1 cellular context compared by ENCODE assay signal in the genomic region with DNA sequence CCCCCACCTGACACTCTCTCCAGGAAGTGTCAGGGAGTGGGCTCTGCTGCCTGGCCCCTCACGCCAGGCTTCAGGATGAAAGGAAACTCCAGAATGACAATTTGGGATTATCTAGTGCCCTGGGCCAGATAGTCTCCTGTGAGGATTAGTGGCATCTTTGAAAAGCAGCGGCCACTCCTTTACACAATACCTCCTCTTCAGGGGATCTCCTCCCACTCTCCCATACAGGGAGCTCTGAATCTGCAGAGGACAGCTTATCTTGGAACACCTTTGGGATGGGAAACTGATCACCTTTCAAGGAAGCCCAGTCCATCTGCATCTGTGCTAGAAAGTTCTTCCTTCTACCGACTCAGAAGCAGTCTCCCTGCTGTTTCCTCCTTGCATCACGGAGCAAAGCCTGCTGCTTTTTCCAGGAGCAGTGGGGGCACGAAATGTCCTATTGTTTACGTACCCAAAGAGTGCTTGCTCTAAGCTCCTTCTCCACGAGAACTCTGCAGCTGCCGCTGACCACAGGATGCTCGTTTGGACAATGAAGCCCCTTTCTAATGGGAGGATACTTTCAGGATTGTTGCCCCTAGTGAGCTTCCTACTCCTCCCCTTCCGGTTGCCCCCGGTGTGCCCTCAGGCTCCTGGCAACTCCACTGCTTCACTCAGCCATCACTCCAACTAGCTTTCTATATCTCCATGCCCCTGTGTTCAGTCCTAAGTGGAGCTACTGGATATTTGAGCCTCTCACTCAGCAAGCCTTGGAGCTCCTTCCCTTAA.
TF ChIP-seq lines count a peak whose summit lies in the region.

No MANE protein-coding gene starts in this region.

TF ChIP-seq in endothelial cell of umbilical vein, 7 proteins besides CTCF, POLR2A, EP300 and RAD21:
- TF ChIP-seq POLR2AphosphoS5 (IDR thresholded peaks at IDR 0.05; ENCODE audit: insufficient read depth, low read depth, low read length) = no peak
- no peak for TF ChIP-seq GATA2 (IDR thresholded peaks at IDR 0.05; ENCODE audit: insufficient read depth, insufficient read length, low read depth, low read length)
- no peak for TF ChIP-seq FOS (IDR thresholded peaks at IDR 0.05; ENCODE audit: borderline replicate concordance, insufficient read depth, low read length)
- no peak for TF ChIP-seq EZH2 (IDR thresholded peaks at IDR 0.05; ENCODE audit: borderline replicate concordance, low read depth, low read length, severe bottlenecking)
- TF ChIP-seq MYC (IDR thresholded peaks at IDR 0.05; ENCODE audit: low read depth, low read length) = no peak
- TF ChIP-seq JUN (IDR thresholded peaks at IDR 0.05; ENCODE audit: borderline replicate concordance, insufficient read depth, insufficient read length, low read depth) = no peak
- TF ChIP-seq, protein P1, sequence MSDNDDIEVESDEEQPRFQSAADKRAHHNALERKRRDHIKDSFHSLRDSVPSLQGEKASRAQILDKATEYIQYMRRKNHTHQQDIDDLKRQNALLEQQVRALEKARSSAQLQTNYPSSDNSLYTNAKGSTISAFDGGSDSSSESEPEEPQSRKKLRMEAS (IDR thresholded peaks at IDR 0.05; ENCODE audit: insufficient read depth, insufficient read length) = no peak
